In genomic region chrX:49266536-49267445, GRCh38 we compare ENCODE assay signal across 1 cellular context.
TF ChIP-seq lines count a peak whose summit lies in the region.

No MANE protein-coding gene starts in this region.

TF ChIP-seq in liver, 16 proteins besides CTCF, POLR2A, EP300 and RAD21 (continued from another document):
- TF ChIP-seq HNF4A (conservative IDR thresholded peaks at IDR 0.05): peak in 1 of 2 donors; percentile 78
- TF ChIP-seq NR2F2 (IDR thresholded peaks at IDR 0.05): peak; percentile 70
- peak; percentile 85 for TF ChIP-seq SP1 (IDR thresholded peaks at IDR 0.05)
